In genomic region chrX:115583730-115584004, GRCh38 we compare ENCODE assay signal across 14 cellular contexts. TPM values are rescaled to one million over a fixed set of nuclear protein-coding genes. Genes with fewer than 3 reads are reported as not detected.
DNase-seq lines count a peak whose midpoint lies in the region; ATAC-seq and TF ChIP-seq lines count a peak whose summit lies in the region.
"Had no signal": no experiment of that assay in that cellular context is flagged by ENCODE, and none has a peak within 500 bp of the region (broad histone marks: within the 10 kb centered on the region; RNA-seq: fewer than 3 reads in every experiment).

No MANE protein-coding gene starts in this region.

- H3K27me3 ChIP-seq in left ventricle myocardium inferior (ENCODE audit: low read depth): no peaks in the 10 kb centered on the region
- H3K27me3 ChIP-seq in endocrine pancreas (ENCODE audit: control insufficient read depth, insufficient read depth, low read length): no peaks in the 10 kb centered on the region
- H3K27me3 ChIP-seq in upper lobe of left lung: no peaks in the 10 kb centered on the region
- no peaks in the 10 kb centered on the region for H3K27me3 ChIP-seq in CD8-positive, alpha-beta T cell (ENCODE audit: insufficient read depth, low read length)

- DNase-seq in left ventricle myocardium inferior: no peak
- no peak for DNase-seq in left cardiac atrium
- DNase-seq in neural crest cell (ENCODE audit: low read depth, low spot score): no peak
- no peak for DNase-seq in upper lobe of left lung
- no peak for DNase-seq in HEK293T (ENCODE audit: extremely low spot score)
- no peak for DNase-seq in AG20443 (ENCODE audit: low spot score)
- DNase-seq in CD8-positive, alpha-beta T cell: no peak
- DNase-seq: activated naive CD8-positive, alpha-beta T cell treated with anti-CD3 and anti-CD28 coated beads for 36 hours; immature natural killer cell; KG1; naive B cell; NCI-H1694; NCI-H526 had no signal

- ATAC-seq in left cardiac atrium: no peak
- no peak for ATAC-seq in upper lobe of left lung (ENCODE audit: low FRiP score in 2 of 2)
- ATAC-seq in CD8-positive, alpha-beta T cell: no peak

- H3K4me3 Mint-ChIP-seq in neural crest cell: peak overlapping the region; percentile 16
- H3K4me3 Mint-ChIP-seq in CD8-positive, alpha-beta T cell: no peak overlapping the region
- H3K4me3 Mint-ChIP-seq: activated naive CD8-positive, alpha-beta T cell treated with anti-CD3 and anti-CD28 coated beads for 36 hours; immature natural killer cell; naive B cell had no signal

- POLR2A ChIA-PET in HEK293T (lab: Yijun Ruan, JAX): interaction anchor here (1.1 to 3.9 kb wide), 2 partner anchors 16 to 22 kb away, joined by 3 to 19 read pairs; partner anchors contain the start of gene PLS3
- POLR2A ChIA-PET in CD8-positive, alpha-beta T cell (lab: Charles Lee): no interaction called here

- intact Hi-C loops in left ventricle myocardium inferior (cut with micrococcal nuclease) (no loop called here), left cardiac atrium (cut with DNase I) (no loop called here)
- intact Hi-C loops in CD8-positive, alpha-beta T cell (cut with DNase I, micrococcal nuclease): no loop called here

- TF ChIP-seq POLR2A in upper lobe of left lung (IDR thresholded peaks at IDR 0.05): no peak

- H3K27ac ChIP-seq in left ventricle myocardium inferior (replicated peaks): peak overlapping the region; percentile 78
- H3K27ac ChIP-seq in upper lobe of left lung: peak overlapping the region in 3 of 4 donors; percentile 30 to 61 (median 47)
- H3K27ac ChIP-seq in CD8-positive, alpha-beta T cell (ENCODE audit: low read depth, low read length): no peak overlapping the region

- TF ChIP-seq EP300 in upper lobe of left lung (IDR thresholded peaks at IDR 0.05): no peak

- peak overlapping the region; percentile 91 for H3K27ac Mint-ChIP-seq in neural crest cell (ENCODE audit: unreplicated experiment)
- H3K27ac Mint-ChIP-seq in CD8-positive, alpha-beta T cell: no peak overlapping the region
- H3K27ac Mint-ChIP-seq: activated naive CD8-positive, alpha-beta T cell treated with anti-CD3 and anti-CD28 coated beads for 36 hours; immature natural killer cell had no signal

- no peaks in the 10 kb centered on the region for H3K9me3 Mint-ChIP-seq in neural crest cell
- no peaks in the 10 kb centered on the region for H3K9me3 Mint-ChIP-seq in CD8-positive, alpha-beta T cell
- H3K9me3 Mint-ChIP-seq: activated naive CD8-positive, alpha-beta T cell treated with anti-CD3 and anti-CD28 coated beads for 36 hours; immature natural killer cell had no signal

- peaks cover 7% of the 10 kb centered on the region for H3K36me3 Mint-ChIP-seq in neural crest cell (ENCODE audit: low read depth)
- no peaks in the 10 kb centered on the region for H3K36me3 Mint-ChIP-seq in CD8-positive, alpha-beta T cell
- H3K36me3 Mint-ChIP-seq: activated naive CD8-positive, alpha-beta T cell treated with anti-CD3 and anti-CD28 coated beads for 36 hours; immature natural killer cell; naive B cell had no signal

- no peaks in the 10 kb centered on the region for H3K36me3 ChIP-seq in left ventricle myocardium inferior
- H3K36me3 ChIP-seq in endocrine pancreas (ENCODE audit: control insufficient read depth, insufficient read depth, low read length): no peaks in the 10 kb centered on the region
- H3K36me3 ChIP-seq in upper lobe of left lung: no peaks in the 10 kb centered on the region
- no peaks in the 10 kb centered on the region for H3K36me3 ChIP-seq in CD8-positive, alpha-beta T cell (ENCODE audit: insufficient read depth, low read length)

- H3K4me3 ChIP-seq in left ventricle myocardium inferior (peak overlapping the region; percentile 38), endocrine pancreas (ENCODE audit: control insufficient read depth, insufficient read depth, low read length) (peak overlapping the region; percentile 38), upper lobe of left lung (no peak overlapping the region)
- no peak overlapping the region for H3K4me3 ChIP-seq in CD8-positive, alpha-beta T cell (ENCODE audit: low read depth, low read length)

- no peaks in the 10 kb centered on the region for H3K27me3 Mint-ChIP-seq in neural crest cell (ENCODE audit: low read depth)
- H3K27me3 Mint-ChIP-seq in CD8-positive, alpha-beta T cell (ENCODE audit: low read depth): no peaks in the 10 kb centered on the region
- H3K27me3 Mint-ChIP-seq: activated naive CD8-positive, alpha-beta T cell treated with anti-CD3 and anti-CD28 coated beads for 36 hours; naive B cell had no signal

- TF ChIP-seq CTCF in left ventricle myocardium inferior (IDR thresholded peaks at IDR 0.05; ENCODE audit: borderline replicate concordance): no peak
- TF ChIP-seq CTCF in neural crest cell (conservative IDR thresholded peaks at IDR 0.05): no peak
- TF ChIP-seq CTCF in upper lobe of left lung (IDR thresholded peaks at IDR 0.05): no peak
- TF ChIP-seq CTCF in CD8-positive, alpha-beta T cell (IDR thresholded peaks at IDR 0.05): no peak

- H3K9me3 ChIP-seq in left ventricle myocardium inferior (replicated peaks) (no peaks in the 10 kb centered on the region), endocrine pancreas (ENCODE audit: control insufficient read depth, low read length) (no peaks in the 10 kb centered on the region), upper lobe of left lung (no peaks in the 10 kb centered on the region)
- no peaks in the 10 kb centered on the region for H3K9me3 ChIP-seq in CD8-positive, alpha-beta T cell (ENCODE audit: low read length)

- WGBS in upper lobe of left lung, 2 donors: 19 to 21% methylated on average over 2 of the region's 2 CpGs

- CTCF ChIA-PET in HEK293T (lab: Yijun Ruan, JAX): no interaction called here
- CTCF ChIA-PET in CD8-positive, alpha-beta T cell (lab: Charles Lee): no interaction called here

- H3K9ac ChIP-seq in endocrine pancreas (ENCODE audit: control insufficient read depth, insufficient read depth, low read length): no peak overlapping the region

- H3K4me1 Mint-ChIP-seq in neural crest cell: peaks cover 43% of the 10 kb centered on the region
- no peaks in the 10 kb centered on the region for H3K4me1 Mint-ChIP-seq in CD8-positive, alpha-beta T cell (ENCODE audit: low read depth)
- H3K4me1 Mint-ChIP-seq: immature natural killer cell, naive B cell had no signal

- H3K4me1 ChIP-seq in left ventricle myocardium inferior (peaks cover 65% of the 10 kb centered on the region), endocrine pancreas (ENCODE audit: control insufficient read depth, insufficient read depth, low read length) (no peaks in the 10 kb centered on the region), upper lobe of left lung (peaks cover 4 to 9% (median 7%) of the 10 kb centered on the region in 4 donors)
- H3K4me1 ChIP-seq in CD8-positive, alpha-beta T cell (ENCODE audit: insufficient read depth, low read length): no peaks in the 10 kb centered on the region

TF ChIP-seq in HEK293T, 16 proteins besides CTCF, POLR2A, EP300 and RAD21:
- TF ChIP-seq NFRKB (IDR thresholded peaks at IDR 0.05): no peak
- TF ChIP-seq ZNF384 (IDR thresholded peaks at IDR 0.05): no peak
- no peak for TF ChIP-seq FOXM1 (IDR thresholded peaks at IDR 0.05; ENCODE audit: borderline replicate concordance)
- no peak for TF ChIP-seq ARNT (IDR thresholded peaks at IDR 0.05)
- no peak for TF ChIP-seq LEF1 (IDR thresholded peaks at IDR 0.05; ENCODE audit: borderline replicate concordance)
- TF ChIP-seq SP1 (IDR thresholded peaks at IDR 0.05): no peak
- no peak for TF ChIP-seq PKNOX1 (IDR thresholded peaks at IDR 0.05)
- no peak for TF ChIP-seq TARDBP (IDR thresholded peaks at IDR 0.05)
- no peak for TF ChIP-seq BHLHE40 (IDR thresholded peaks at IDR 0.05; ENCODE audit: borderline replicate concordance)
- TF ChIP-seq FOXK2 (IDR thresholded peaks at IDR 0.05): no peak
- no peak for TF ChIP-seq FOXA1 (IDR thresholded peaks at IDR 0.05)
- TF ChIP-seq CTBP1 (IDR thresholded peaks at IDR 0.05; ENCODE audit: borderline replicate concordance): no peak
- no peak for TF ChIP-seq ELF4 (IDR thresholded peaks at IDR 0.05)
- TF ChIP-seq HDGF (IDR thresholded peaks at IDR 0.05; ENCODE audit: borderline replicate concordance): no peak
TF ChIP-seq in HEK293T: peak in this region for 0.

RNA-seq across cellular contexts. Expression of gene PLS3, which starts 22.7 kb away (rescaled TPM):
- total RNA-seq in left ventricle myocardium inferior: 42.7 TPM
- 10 to 100 TPM; 57.0 to 69.5 TPM for total RNA-seq in left cardiac atrium
- total RNA-seq in neural crest cell: 286 and 307 TPM in 2 replicates
- 100 to 1,000 TPM in 5 of 6 donors, 10 to 100 TPM in 1; 56.6 to 199 (median 157) TPM for total RNA-seq in upper lobe of left lung
- total RNA-seq in CD8-positive, alpha-beta T cell: not detected

Comparison
In these comparisons a context has a peak if more than half of its experiments do, and no peak if none do; other contexts are left out.
1. H3K4me3 ChIP-seq: peak in left ventricle myocardium inferior (single experiment) and endocrine pancreas (single experiment); none in upper lobe of left lung (0 of 4) and CD8-positive, alpha-beta T cell (single experiment).
2. RNA of gene PLS3, which starts 22.7 kb away (total RNA-seq): 286 to 307 TPM in neural crest cell, 56.6 to 199 TPM in upper lobe of left lung, 57.0 to 69.5 TPM in left cardiac atrium and 42.7 TPM in left ventricle myocardium inferior (single experiment); not detected in CD8-positive, alpha-beta T cell; every median in the first group is over 10 times any median in the second.